Comparison of ENCODE assay signal across 19 cellular contexts in the genomic region with DNA sequence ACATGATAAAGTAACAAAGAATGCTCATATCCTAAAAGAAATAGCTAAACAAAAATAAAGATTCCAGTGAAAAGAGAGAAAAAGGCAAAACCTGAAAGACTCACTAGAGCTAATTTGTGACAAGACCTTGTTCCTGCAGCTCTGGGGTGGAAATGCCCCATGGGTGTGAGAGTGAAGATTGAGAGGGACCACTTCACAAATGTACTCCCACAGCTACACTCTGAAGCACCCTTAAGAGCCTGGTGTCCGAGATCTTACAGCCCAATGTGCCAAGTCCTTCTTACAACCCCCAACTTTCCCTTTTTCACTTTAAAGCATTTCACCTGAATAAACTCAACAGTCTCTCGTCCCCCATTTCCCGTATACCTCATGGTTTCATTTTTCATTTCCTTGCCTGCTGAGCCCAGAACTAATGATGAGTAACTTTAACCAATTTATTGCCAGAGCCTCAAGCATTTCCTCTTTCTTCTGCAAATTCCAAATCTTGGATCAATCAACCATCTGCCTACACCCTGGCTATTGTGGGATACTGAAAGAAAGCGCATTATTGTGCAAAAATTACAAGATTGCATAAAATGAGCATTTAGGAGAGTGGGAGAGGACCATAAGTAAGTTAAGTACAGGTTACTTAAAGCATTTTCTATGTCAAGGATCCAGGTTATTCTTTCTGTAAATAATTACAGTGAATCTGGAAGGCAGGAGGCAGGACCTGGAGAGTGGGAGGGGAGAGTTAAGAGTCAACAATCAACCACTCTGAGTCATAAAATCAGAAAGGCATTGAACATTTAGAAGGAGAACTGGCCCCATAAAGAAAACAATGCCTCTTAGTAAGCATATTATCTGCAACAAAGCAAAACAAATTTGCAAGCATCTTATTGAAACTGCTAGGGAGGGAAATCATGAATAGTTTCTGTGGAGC.
DNase-seq lines count a peak whose midpoint lies in the region; FAIRE-seq and TF ChIP-seq lines count a peak whose summit lies in the region.
"Had no signal": no experiment of that assay in that cellular context is flagged by ENCODE, and none has a peak within 500 bp of the region (broad histone marks: within the 10 kb centered on the region; RNA-seq: fewer than 3 reads in every experiment).

No MANE protein-coding gene starts in this region.

- H3K36me3 ChIP-seq in keratinocyte (ENCODE audit: control insufficient read depth in 2 of 2, extremely low read depth in 1 of 2, insufficient read depth in 2 of 2, low read length in 2 of 2) (no peaks in the 10 kb centered on the region), Karpas-422 (ENCODE audit: insufficient read depth, low read length) (no peaks in the 10 kb centered on the region), WERI-Rb-1 (no peaks in the 10 kb centered on the region)
- H3K36me3 ChIP-seq: tibial nerve had no signal

- H3K4me3 ChIP-seq in keratinocyte (ENCODE audit: control insufficient read depth in 2 of 3, extremely low read depth in 1 of 3, insufficient read depth in 2 of 3, low read depth in 1 of 3, low read length in 3 of 3) (no peak overlapping the region), Karpas-422 (ENCODE audit: low read length) (no peak overlapping the region), WERI-Rb-1 (ENCODE audit: low read depth, low read length) (no peak overlapping the region)
- H3K4me3 ChIP-seq: mucosa of descending colon, tibial nerve had no signal

- no peak for TF ChIP-seq CTCF in keratinocyte (optimal IDR thresholded peaks at IDR 0.05 in 1 of 3, IDR thresholded peaks at IDR 0.05 in 1 of 3, conservative IDR thresholded peaks at IDR 0.05 in 1 of 3; ENCODE audit: extremely low read depth in 1 of 3, insufficient read depth in 2 of 3, low read length in 3 of 3)
- no peak for TF ChIP-seq CTCF in WERI-Rb-1 (IDR thresholded peaks at IDR 0.05; ENCODE audit: low read depth, low read length)

- H2AFZ ChIP-seq in keratinocyte (ENCODE audit: control insufficient read depth, low read length) (peak overlapping the region; percentile 45), Karpas-422 (ENCODE audit: low read length) (no peak overlapping the region)

- FAIRE-seq in GM19239 (lab: Jason Lieb, UNC), result no peak
- peak; percentile 52 for FAIRE-seq in keratinocyte (lab: Jason Lieb, UNC)
- FAIRE-seq: TTC549 had no signal

- no peaks in the 10 kb centered on the region for H4K20me1 ChIP-seq in keratinocyte (ENCODE audit: control insufficient read depth, extremely low read depth, insufficient read depth, low read length)
- H4K20me1 ChIP-seq in Karpas-422 (ENCODE audit: insufficient read depth, low read depth, low read length), result no peaks in the 10 kb centered on the region

- H3K4me1 ChIP-seq in keratinocyte (ENCODE audit: control insufficient read depth, extremely low read depth, insufficient read depth, low read length) (peaks cover 4% of the 10 kb centered on the region), Karpas-422 (ENCODE audit: low read length) (no peaks in the 10 kb centered on the region)
- H3K4me1 ChIP-seq: tibial nerve had no signal

- H3K4me2 ChIP-seq in keratinocyte (ENCODE audit: control insufficient read depth, extremely low read depth, insufficient read depth, low read depth, low read length) (peak overlapping the region; percentile 28), Karpas-422 (ENCODE audit: low read depth, low read length, poor library complexity, severe bottlenecking) (no peak overlapping the region)

- no peaks in the 10 kb centered on the region for H3K9me1 ChIP-seq in keratinocyte (ENCODE audit: control insufficient read depth, extremely low read depth, insufficient read depth, low read length)

- dilution Hi-C loops in keratinocyte (cut with MboI; ENCODE audit: extremely low pct_ligation_motif_present, low sequenced_read_pairs), result no loop called here

- H3K9ac ChIP-seq in keratinocyte (ENCODE audit: control insufficient read depth, extremely low read depth, insufficient read depth, low read length), result no peak overlapping the region
- no peak overlapping the region for H3K9ac ChIP-seq in Karpas-422 (ENCODE audit: low read length)

- H3K27ac ChIP-seq in keratinocyte (ENCODE audit: control insufficient read depth, insufficient read depth, low read length) (no peak overlapping the region), Karpas-422 (ENCODE audit: low read length) (no peak overlapping the region), WERI-Rb-1 (no peak overlapping the region)
- H3K27ac ChIP-seq: 22Rv1, tibial nerve had no signal

- H3K79me2 ChIP-seq in keratinocyte (ENCODE audit: control insufficient read depth, insufficient read depth, low read length) (no peaks in the 10 kb centered on the region), Karpas-422 (ENCODE audit: low read length) (no peaks in the 10 kb centered on the region)

- peak; percentile 16 for DNase-seq in NCI-H1105 treated with DMSO at 0.1 percent for 48 hours (lab: John Stamatoyannopoulos, UW)
- DNase-seq in NCI-H1105 (lab: John Stamatoyannopoulos, UW), result no peak
- peak; percentile 1 for DNase-seq in GM19239 (ENCODE audit: insufficient read length, low spot score)
- DNase-seq in NCI-H2227 (lab: John Stamatoyannopoulos, UW; ENCODE audit: unreplicated experiment), result peak; percentile 86
- DNase-seq in keratinocyte (ENCODE audit: low read depth, low spot score), result no peak
- DNase-seq in NCI-H524 treated with DMSO at 0.1 percent for 48 hours (lab: John Stamatoyannopoulos, UW), result no peak
- no peak for DNase-seq in Karpas-422
- no peak for DNase-seq in WERI-Rb-1
- DNase-seq: activated CD8-positive, alpha-beta memory T cell treated with anti-CD3 and anti-CD28 coated beads, Interleukin-2, amount 10 ng/mL, durations not matched to agents 7 days and 5 days; amygdala; COR-L47; dermis blood vessel endothelial cell; mucosa of descending colon; NCI-H774; posterior cingulate gyrus; Right ventricle myocardium superior had no signal

- H3K9me2 ChIP-seq in Karpas-422 (replicated peaks; ENCODE audit: insufficient read depth, low read length), result no peaks in the 10 kb centered on the region

- H3K9me3 ChIP-seq in keratinocyte (ENCODE audit: control insufficient read depth, low read depth, low read length), result no peaks in the 10 kb centered on the region
- H3K9me3 ChIP-seq in Karpas-422 (ENCODE audit: low read length), result peaks cover 42% of the 10 kb centered on the region
- H3K9me3 ChIP-seq in WERI-Rb-1 (ENCODE audit: severe bottlenecking), result no peaks in the 10 kb centered on the region
- H3K9me3 ChIP-seq: tibial nerve had no signal

- H3K27me3 ChIP-seq in keratinocyte (ENCODE audit: control insufficient read depth, extremely low read depth, insufficient read depth, low read length) (no peaks in the 10 kb centered on the region), Karpas-422 (ENCODE audit: low read length) (no peaks in the 10 kb centered on the region), WERI-Rb-1 (ENCODE audit: insufficient read depth, low read depth, severe bottlenecking) (no peaks in the 10 kb centered on the region)
- H3K27me3 ChIP-seq: tibial nerve had no signal

Comparison
In these comparisons a context has a peak if more than half of its experiments do, and no peak if none do; other contexts are left out.
1. DNase-seq: peak in NCI-H1105 treated with DMSO at 0.1 percent for 48 hours (single experiment), GM19239 (single experiment) and NCI-H2227 (single experiment); none in NCI-H1105 (single experiment), keratinocyte (single experiment), NCI-H524 treated with DMSO at 0.1 percent for 48 hours (single experiment), Karpas-422 (single experiment) and WERI-Rb-1 (single experiment).